In genomic region chr16:71441348-71441781, GRCh38 we compare ENCODE assay signal across 12 cellular contexts. TPM values are rescaled to one million over a fixed set of nuclear protein-coding genes. Genes with fewer than 3 reads are reported as not detected.
DNase-seq lines count a peak whose midpoint lies in the region; ATAC-seq, FAIRE-seq and TF ChIP-seq lines count a peak whose summit lies in the region.
"Had no signal": no experiment of that assay in that cellular context is flagged by ENCODE, and none has a peak within 500 bp of the region (broad histone marks: within the 10 kb centered on the region; RNA-seq: fewer than 3 reads in every experiment).

No MANE protein-coding gene starts in this region.

- no peak overlapping the region; the same call in 2 of the 3 replicates for H3K4me3 Mint-ChIP-seq in GM23338
- H3K4me3 Mint-ChIP-seq: CD8-positive, alpha-beta memory T cell had no signal

- TF ChIP-seq RAD21 in GM12878 (IDR thresholded peaks at IDR 0.05; ENCODE audit: insufficient read depth, low read depth, low read length) = 0 out of 2 replicates have a peak, but pooled peaks have one; percentile 11

- RAD21 ChIA-PET in GM12878 (lab: Charles Lee; ENCODE audit: unreplicated experiment) = no interaction called here

- SMC1A ChIA-PET in GM12878 (lab: Charles Lee; ENCODE audit: uncharacterized antibody, unreplicated experiment) = no interaction called here

- TF ChIP-seq CTCF in 22Rv1 (IDR thresholded peaks at IDR 0.05) (peak; percentile 31), GM23338 (conservative IDR thresholded peaks at IDR 0.05; ENCODE audit: low read depth in 2 of 2) (peak; percentile 72 to 87), GM12878 (IDR thresholded peaks at IDR 0.05 in 2 of 3, conservative IDR thresholded peaks at IDR 0.05 in 1 of 3; ENCODE audit: control insufficient read depth in 2 of 3, extremely low read depth in 1 of 3, insufficient read depth in 1 of 3, low read depth in 3 of 3, low read length in 3 of 3) (peak in 2 of 3 experiments; percentile 3 to 37; a peak in 1 of 6 replicates), mucosa of descending colon (IDR thresholded peaks at IDR 0.05) (peak; percentile 7), D721Med (IDR thresholded peaks at IDR 0.05; ENCODE audit: insufficient read depth, missing control alignments) (no peak)

- intact Hi-C loops in GM12878 (cut with micrococcal nuclease; ENCODE audit: unreplicated experiment) = loop anchor here (2.0 kb wide), 1 partner anchor 57 kb away; no protein-coding TSS in a partner anchor
- intact Hi-C loops in mucosa of descending colon (cut with DNase I, micrococcal nuclease) = no loop called here

- peak; percentile 86 for ATAC-seq in GM23338
- ATAC-seq in GM12878 = no peak
- no peak for ATAC-seq in mucosa of descending colon
- ATAC-seq in GM18873 (IDR thresholded peaks at IDR 0.05; ENCODE audit: low FRiP score, unreplicated experiment) = no peak
- ATAC-seq in HG03095 (IDR thresholded peaks at IDR 0.05; ENCODE audit: unreplicated experiment) = no peak

- H3K27ac ChIP-seq in 22Rv1 (no peak overlapping the region), GM23338 (ENCODE audit: low read depth) (no peak overlapping the region), GM12878 (ENCODE audit: control insufficient read depth, insufficient read depth) (no peak overlapping the region)

- peak overlapping the region; percentile 46 for H3K4me3 ChIP-seq in GM23338
- no peak overlapping the region for H3K4me3 ChIP-seq in GM12878
- H3K4me3 ChIP-seq in mucosa of descending colon = no peak overlapping the region

- H3K27me3 ChIP-seq in GM23338 (ENCODE audit: insufficient read depth) = no peaks in the 10 kb centered on the region; the same call in 1 of the 2 replicates
- H3K27me3 ChIP-seq in GM12878 (replicated peaks in 1 of 2; ENCODE audit: control insufficient read depth in 2 of 2, insufficient read depth in 2 of 2, low read length in 1 of 2) = no peaks in the 10 kb centered on the region; a peak in 1 of 4 replicates

- DNase-seq in GM23338 (ENCODE audit: low spot score) = peak; percentile 84
- DNase-seq in GM12878 (ENCODE audit: low read depth, low spot score) = no peak
- no peak for DNase-seq in mucosa of descending colon
- no peak for DNase-seq in mesenteric fat pad (ENCODE audit: low spot score)
- DNase-seq in D721Med (ENCODE audit: insufficient read length, low spot score) = no peak
- DNase-seq: aorta, foreskin melanocyte, NCI-H1417 had no signal

- in situ Hi-C loops in GM12878 (cut with MboI) = no loop called here

- TF ChIP-seq POLR2A in GM12878 (IDR thresholded peaks at IDR 0.05; ENCODE audit: low read depth, low read length) = no peak

- H3K36me3 ChIP-seq in GM23338 (ENCODE audit: insufficient read depth) (peaks cover 3% of the 10 kb centered on the region; the same call in 1 of the 2 replicates), GM12878 (ENCODE audit: control insufficient read depth in 2 of 2, insufficient read depth in 2 of 2, low read length in 1 of 2) (no peaks in the 10 kb centered on the region), mucosa of descending colon (ENCODE audit: low read depth) (no peaks in the 10 kb centered on the region)

- H3K4me1 ChIP-seq in GM23338 (ENCODE audit: insufficient read depth) = no peaks in the 10 kb centered on the region
- H3K4me1 ChIP-seq in GM12878 (ENCODE audit: control insufficient read depth, insufficient read depth, low read length) = no peaks in the 10 kb centered on the region
- no peaks in the 10 kb centered on the region for H3K4me1 ChIP-seq in mucosa of descending colon (ENCODE audit: low read depth)

- no peak for TF ChIP-seq EP300 in GM12878 (IDR thresholded peaks at IDR 0.05; ENCODE audit: borderline replicate concordance in 1 of 2, control insufficient read depth in 1 of 2, low read depth in 2 of 2, low read length in 2 of 2)

- H2AFZ ChIP-seq in GM23338 = peak overlapping the region; percentile 80
- H2AFZ ChIP-seq in GM12878 (ENCODE audit: control insufficient read depth, low read depth, low read length) = no peak overlapping the region

- H3K27me3 Mint-ChIP-seq in GM23338 (ENCODE audit: insufficient read depth, low read depth, poor library complexity) = peaks cover 13% of the 10 kb centered on the region

- H4K20me1 ChIP-seq in GM23338 (replicated peaks; ENCODE audit: insufficient read depth) (no peaks in the 10 kb centered on the region), GM12878 (ENCODE audit: control insufficient read depth, insufficient read depth) (no peaks in the 10 kb centered on the region)

- H3K36me3 Mint-ChIP-seq in GM23338 (ENCODE audit: low read depth) = peaks cover 11% of the 10 kb centered on the region

- H3K9me2 ChIP-seq in GM23338 (ENCODE audit: insufficient read depth) = no peaks in the 10 kb centered on the region

- H3K79me2 ChIP-seq in GM23338 (replicated peaks; ENCODE audit: insufficient read depth) (no peaks in the 10 kb centered on the region), GM12878 (ENCODE audit: control insufficient read depth, insufficient read depth, low read length) (no peaks in the 10 kb centered on the region)

- CTCF ChIA-PET in GM12878 (lab: Yijun Ruan, JAX) = no interaction called here

- H3K9me3 Mint-ChIP-seq in GM23338 = peaks cover 42% of the 10 kb centered on the region

- POLR2A ChIA-PET in GM12878 (lab: Charles Lee) = no interaction called here

- H3K4me1 Mint-ChIP-seq in GM23338 = no peaks in the 10 kb centered on the region
- H3K4me1 Mint-ChIP-seq: CD8-positive, alpha-beta memory T cell had no signal

- H3K9me3 ChIP-seq in GM12878 (replicated peaks; ENCODE audit: control insufficient read depth, insufficient read depth, low read length) (peaks cover 6% of the 10 kb centered on the region; the same call in 2 of the 3 replicates), mucosa of descending colon (peaks cover 37% of the 10 kb centered on the region)

- 78% methylated on average over 16 of the region's 39 CpGs for WGBS in GM12878 (ENCODE audit: insufficient coverage, insufficient replicate concordance, low lambda C conversion rate, missing lambda C conversion rate)

- no peaks in the 10 kb centered on the region for H3F3A ChIP-seq in GM23338 (replicated peaks; ENCODE audit: low read depth)

- no peak overlapping the region for H3K9ac ChIP-seq in GM12878 (ENCODE audit: control insufficient read depth, insufficient read depth, low read length)

- FAIRE-seq in GM12878 (lab: Jason Lieb, UNC) = no peak
- FAIRE-seq in D721Med (lab: Jason Lieb, UNC) = no peak

- BruUV-seq in GM12878 (replicated peaks; lab: Mats Ljungman, UMichigan) = no TSS peak

- no peak overlapping the region for H3K27ac Mint-ChIP-seq in GM23338
- H3K27ac Mint-ChIP-seq: CD8-positive, alpha-beta memory T cell had no signal

- H3K4me2 ChIP-seq in GM23338 (peak overlapping the region; percentile 64; the same call in 1 of the 2 replicates), GM12878 (ENCODE audit: control insufficient read depth, insufficient read depth) (no peak overlapping the region)

RNA-seq across cellular contexts. Expression of gene TLE7, which starts 0.5 kb away (rescaled TPM):
- total RNA-seq in GM23338 (2014; rRNA removed; shearing (Covaris generic)) = 2.5 and 4.2 TPM in 2 replicates
- polyA plus RNA-seq in GM23338 (2016; fragmentation: Nextera tagmentation; extraction: Ambion mirVana) (0.44 and 0.57 TPM in 2 replicates), GM12878 (2011; rRNA removed) (not detected in 2 replicates), GM12878 (2014; fragmentation: Illumina TruSeq; extraction: Trizol) (not detected in 2 replicates), GM12878 (2014; fragmentation: Nextera tagmentation; extraction: Ambion mirVana) (not detected), GM12878 (2014; rRNA removed) (not detected in 2 replicates), GM12878 (2016; fragmentation: Nextera tagmentation; extraction: Ambion mirVana) (not detected)
- total RNA-seq in GM12878 (2013; cell fraction: nucleolus; rRNA removed) = not detected in 2 replicates
- total RNA-seq in GM12878 (2014; rRNA removed) (not detected in 2 replicates), GM12878 (2014; rRNA removed; fragmentation: Illumina TruSeq; extraction: Trizol) (not detected in 2 replicates), GM12878 (2021) (not detected in 2 replicates), mucosa of descending colon (not detected), mesenteric fat pad (not detected)
- polyA plus RNA-seq in GM12878 (2011; ENCODE audit: low read depth) = not detected
- not detected in 2 replicates for polyA plus RNA-seq in GM12878 (2011; cell fraction: cytosol; rRNA removed)
- polyA plus RNA-seq in GM12878 (2011; cell fraction: nucleus; rRNA removed) = not detected in 2 replicates
- polyA plus RNA-seq in GM12878 (2012) = not detected in 2 replicates
- not detected in 2 replicates for polyA minus RNA-seq in GM12878 (2011; rRNA and poly(A)+ RNA removed)
- polyA minus RNA-seq in GM12878 (2011; cell fraction: cytosol; rRNA and poly(A)+ RNA removed) = not detected in 2 replicates
- polyA minus RNA-seq in GM12878 (2011; cell fraction: nucleus; rRNA and poly(A)+ RNA removed) = not detected in 2 replicates
- total RNA-seq: aorta; CD8-positive, alpha-beta memory T cell had no signal
- polyA plus RNA-seq: aorta; CD8-positive, alpha-beta memory T cell had no signal

RNA-seq across cellular contexts. Expression of gene ZNF23, which starts 20.7 kb away (rescaled TPM):
- 8.8 TPM in 2 replicates for total RNA-seq in GM23338 (2014; rRNA removed; shearing (Covaris generic))
- polyA plus RNA-seq in GM23338 (2016; fragmentation: Nextera tagmentation; extraction: Ambion mirVana) (7.9 and 8.4 TPM in 2 replicates), GM12878 (2011; rRNA removed) (9.9 and 13.9 TPM in 2 replicates), GM12878 (2014; fragmentation: Illumina TruSeq; extraction: Trizol) (11.3 and 13.4 TPM in 2 replicates), GM12878 (2014; fragmentation: Nextera tagmentation; extraction: Ambion mirVana) (1 to 10 TPM; 3.6 to 4.8 TPM), GM12878 (2014; rRNA removed) (7.0 and 9.3 TPM in 2 replicates), GM12878 (2016; fragmentation: Nextera tagmentation; extraction: Ambion mirVana) (1 to 10 TPM; 7.4 to 8.2 TPM)
- 17.6 and 19.2 TPM in 2 replicates for total RNA-seq in GM12878 (2013; cell fraction: nucleolus; rRNA removed)
- total RNA-seq in GM12878 (2014; rRNA removed) (6.8 and 7.1 TPM in 2 replicates), GM12878 (2014; rRNA removed; fragmentation: Illumina TruSeq; extraction: Trizol) (11.5 and 12.0 TPM in 2 replicates), GM12878 (2021) (7.6 and 10.2 TPM in 2 replicates), mucosa of descending colon (1 to 10 TPM; 6.6 to 9.5 (median 6.7) TPM), mesenteric fat pad (10.9 TPM)
- polyA plus RNA-seq in GM12878 (2011; ENCODE audit: low read depth) = 6.6 TPM
- 4.3 and 5.1 TPM in 2 replicates for polyA plus RNA-seq in GM12878 (2011; cell fraction: cytosol; rRNA removed)
- polyA plus RNA-seq in GM12878 (2011; cell fraction: nucleus; rRNA removed) = 11.8 and 14.5 TPM in 2 replicates
- 6.6 and 10.2 TPM in 2 replicates for polyA plus RNA-seq in GM12878 (2012)
- polyA minus RNA-seq in GM12878 (2011; rRNA and poly(A)+ RNA removed) = 9.8 and 12.0 TPM in 2 replicates
- polyA minus RNA-seq in GM12878 (2011; cell fraction: cytosol; rRNA and poly(A)+ RNA removed) = 1.9 and 2.0 TPM in 2 replicates
- 5.7 and 8.2 TPM in 2 replicates for polyA minus RNA-seq in GM12878 (2011; cell fraction: nucleus; rRNA and poly(A)+ RNA removed)

RNA-seq across cellular contexts. Expression of gene ZNF19, which starts 47.8 kb away (rescaled TPM):
- total RNA-seq in GM23338 (2014; rRNA removed; shearing (Covaris generic)) = 3.5 and 4.8 TPM in 2 replicates
- 1.0 and 1.4 TPM in 2 replicates for polyA plus RNA-seq in GM23338 (2016; fragmentation: Nextera tagmentation; extraction: Ambion mirVana)
- 23.6 and 24.7 TPM in 2 replicates for total RNA-seq in GM12878 (2013; cell fraction: nucleolus; rRNA removed)
- total RNA-seq in GM12878 (2014; rRNA removed) = 2.0 and 3.5 TPM in 2 replicates
- 3.0 TPM in 2 replicates for total RNA-seq in GM12878 (2014; rRNA removed; fragmentation: Illumina TruSeq; extraction: Trizol)
- 2.1 and 2.3 TPM in 2 replicates for total RNA-seq in GM12878 (2021)
- 2.0 TPM for polyA plus RNA-seq in GM12878 (2011; ENCODE audit: low read depth)
- polyA plus RNA-seq in GM12878 (2011; rRNA removed) = 3.3 and 3.6 TPM in 2 replicates
- polyA plus RNA-seq in GM12878 (2011; cell fraction: cytosol; rRNA removed) = 1.7 and 2.0 TPM in 2 replicates
- polyA plus RNA-seq in GM12878 (2011; cell fraction: nucleus; rRNA removed) = 8.6 and 9.0 TPM in 2 replicates
- 2.0 and 2.3 TPM in 2 replicates for polyA plus RNA-seq in GM12878 (2012)
- polyA plus RNA-seq in GM12878 (2014; fragmentation: Illumina TruSeq; extraction: Trizol) = 2.0 and 4.7 TPM in 2 replicates
- 1 to 10 TPM; 1.5 TPM for polyA plus RNA-seq in GM12878 (2014; fragmentation: Nextera tagmentation; extraction: Ambion mirVana)
- polyA plus RNA-seq in GM12878 (2014; rRNA removed) = 1.0 and 1.4 TPM in 2 replicates
- polyA plus RNA-seq in GM12878 (2016; fragmentation: Nextera tagmentation; extraction: Ambion mirVana) = 1 to 10 TPM; 1.3 to 3.0 TPM
- 4.9 and 7.4 TPM in 2 replicates for polyA minus RNA-seq in GM12878 (2011; rRNA and poly(A)+ RNA removed)
- polyA minus RNA-seq in GM12878 (2011; cell fraction: cytosol; rRNA and poly(A)+ RNA removed) = 1.0 and 1.1 TPM in 2 replicates
- polyA minus RNA-seq in GM12878 (2011; cell fraction: nucleus; rRNA and poly(A)+ RNA removed) = 6.0 and 12.3 TPM in 2 replicates
- total RNA-seq in mucosa of descending colon = 1 to 10 TPM; 7.4 to 8.5 (median 7.8) TPM
- total RNA-seq in mesenteric fat pad = 6.7 TPM
